In the genomic region with DNA sequence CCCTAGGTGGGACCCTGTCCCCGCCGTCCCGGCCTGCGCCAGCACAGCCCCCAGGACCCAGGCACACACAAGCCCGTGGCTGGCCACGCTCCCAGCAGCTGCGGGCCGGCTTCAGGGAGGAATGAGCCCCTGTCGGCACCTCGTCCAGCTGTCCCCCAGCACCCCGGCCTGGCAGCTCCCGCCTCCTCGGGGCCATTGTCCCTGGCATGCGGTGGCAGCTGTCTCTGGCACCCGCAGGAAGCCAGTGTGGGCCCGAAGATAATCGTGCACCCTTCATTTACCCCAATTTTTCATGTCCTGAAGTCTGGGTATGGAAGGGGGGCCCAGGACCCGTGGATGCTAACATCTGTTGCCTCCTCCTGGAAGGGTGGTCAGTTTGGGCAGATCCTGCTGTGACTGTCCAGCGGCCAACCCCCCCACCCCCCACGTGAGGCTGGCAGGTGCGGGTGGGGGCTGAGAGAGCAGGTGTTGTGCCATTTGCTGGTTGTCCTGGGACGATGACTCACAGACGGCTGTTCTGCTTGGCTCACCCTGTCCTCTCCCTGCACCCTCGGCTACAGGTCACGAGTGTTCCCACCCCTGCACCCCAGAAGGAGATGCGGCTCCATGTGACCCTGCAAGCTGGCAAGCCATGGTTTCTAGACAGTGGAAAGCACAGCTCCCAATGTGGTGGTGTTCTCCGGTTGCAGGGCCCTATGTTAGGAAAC, we compare ENCODE assay signal across 1 cellular context.
TF ChIP-seq lines count a peak whose summit lies in the region.

No MANE protein-coding gene starts in this region.

TF ChIP-seq in GM23338, 12 proteins besides CTCF, POLR2A, EP300 and RAD21:
- TF ChIP-seq, protein P1, sequence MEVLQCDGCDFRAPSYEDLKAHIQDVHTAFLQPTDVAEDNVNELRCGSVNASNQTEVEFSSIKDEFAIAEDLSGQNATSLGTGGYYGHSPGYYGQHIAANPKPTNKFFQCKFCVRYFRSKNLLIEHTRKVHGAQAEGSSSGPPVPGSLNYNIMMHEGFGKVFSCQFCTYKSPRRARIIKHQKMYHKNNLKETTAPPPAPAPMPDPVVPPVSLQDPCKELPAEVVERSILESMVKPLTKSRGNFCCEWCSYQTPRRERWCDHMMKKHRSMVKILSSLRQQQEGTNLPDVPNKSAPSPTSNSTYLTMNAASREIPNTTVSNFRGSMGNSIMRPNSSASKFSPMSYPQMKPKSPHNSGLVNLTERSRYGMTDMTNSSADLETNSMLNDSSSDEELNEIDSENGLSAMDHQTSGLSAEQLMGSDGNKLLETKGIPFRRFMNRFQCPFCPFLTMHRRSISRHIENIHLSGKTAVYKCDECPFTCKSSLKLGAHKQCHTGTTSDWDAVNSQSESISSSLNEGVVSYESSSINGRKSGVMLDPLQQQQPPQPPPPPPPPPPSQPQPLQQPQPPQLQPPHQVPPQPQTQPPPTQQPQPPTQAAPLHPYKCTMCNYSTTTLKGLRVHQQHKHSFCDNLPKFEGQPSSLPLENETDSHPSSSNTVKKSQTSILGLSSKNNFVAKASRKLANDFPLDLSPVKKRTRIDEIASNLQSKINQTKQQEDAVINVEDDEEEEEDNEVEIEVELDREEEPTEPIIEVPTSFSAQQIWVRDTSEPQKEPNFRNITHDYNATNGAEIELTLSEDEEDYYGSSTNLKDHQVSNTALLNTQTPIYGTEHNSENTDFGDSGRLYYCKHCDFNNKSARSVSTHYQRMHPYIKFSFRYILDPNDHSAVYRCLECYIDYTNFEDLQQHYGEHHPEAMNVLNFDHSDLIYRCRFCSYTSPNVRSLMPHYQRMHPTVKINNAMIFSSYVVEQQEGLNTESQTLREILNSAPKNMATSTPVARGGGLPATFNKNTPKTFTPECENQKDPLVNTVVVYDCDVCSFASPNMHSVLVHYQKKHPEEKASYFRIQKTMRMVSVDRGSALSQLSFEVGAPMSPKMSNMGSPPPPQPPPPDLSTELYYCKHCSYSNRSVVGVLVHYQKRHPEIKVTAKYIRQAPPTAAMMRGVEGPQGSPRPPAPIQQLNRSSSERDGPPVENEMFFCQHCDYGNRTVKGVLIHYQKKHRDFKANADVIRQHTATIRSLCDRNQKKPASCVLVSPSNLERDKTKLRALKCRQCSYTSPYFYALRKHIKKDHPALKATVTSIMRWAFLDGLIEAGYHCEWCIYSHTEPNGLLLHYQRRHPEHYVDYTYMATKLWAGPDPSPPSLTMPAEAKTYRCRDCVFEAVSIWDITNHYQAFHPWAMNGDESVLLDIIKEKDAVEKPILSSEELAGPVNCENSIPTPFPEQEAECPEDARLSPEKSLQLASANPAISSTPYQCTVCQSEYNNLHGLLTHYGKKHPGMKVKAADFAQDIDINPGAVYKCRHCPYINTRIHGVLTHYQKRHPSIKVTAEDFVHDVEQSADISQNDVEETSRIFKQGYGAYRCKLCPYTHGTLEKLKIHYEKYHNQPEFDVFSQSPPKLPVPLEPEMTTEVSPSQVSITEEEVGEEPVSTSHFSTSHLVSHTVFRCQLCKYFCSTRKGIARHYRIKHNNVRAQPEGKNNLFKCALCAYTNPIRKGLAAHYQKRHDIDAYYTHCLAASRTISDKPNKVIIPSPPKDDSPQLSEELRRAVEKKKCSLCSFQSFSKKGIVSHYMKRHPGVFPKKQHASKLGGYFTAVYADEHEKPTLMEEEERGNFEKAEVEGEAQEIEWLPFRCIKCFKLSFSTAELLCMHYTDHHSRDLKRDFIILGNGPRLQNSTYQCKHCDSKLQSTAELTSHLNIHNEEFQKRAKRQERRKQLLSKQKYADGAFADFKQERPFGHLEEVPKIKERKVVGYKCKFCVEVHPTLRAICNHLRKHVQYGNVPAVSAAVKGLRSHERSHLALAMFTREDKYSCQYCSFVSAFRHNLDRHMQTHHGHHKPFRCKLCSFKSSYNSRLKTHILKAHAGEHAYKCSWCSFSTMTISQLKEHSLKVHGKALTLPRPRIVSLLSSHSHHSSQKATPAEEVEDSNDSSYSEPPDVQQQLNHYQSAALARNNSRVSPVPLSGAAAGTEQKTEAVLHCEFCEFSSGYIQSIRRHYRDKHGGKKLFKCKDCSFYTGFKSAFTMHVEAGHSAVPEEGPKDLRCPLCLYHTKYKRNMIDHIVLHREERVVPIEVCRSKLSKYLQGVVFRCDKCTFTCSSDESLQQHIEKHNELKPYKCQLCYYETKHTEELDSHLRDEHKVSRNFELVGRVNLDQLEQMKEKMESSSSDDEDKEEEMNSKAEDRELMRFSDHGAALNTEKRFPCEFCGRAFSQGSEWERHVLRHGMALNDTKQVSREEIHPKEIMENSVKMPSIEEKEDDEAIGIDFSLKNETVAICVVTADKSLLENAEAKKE (CRISPR knock-in tag; IDR thresholded peaks at IDR 0.05), result no peak
